In genomic region chr1:198741744-198742143, GRCh38 we compare ENCODE assay signal across 15 cellular contexts.
DNase-seq lines count a peak whose midpoint lies in the region; FAIRE-seq and TF ChIP-seq lines count a peak whose summit lies in the region.
"Had no signal": no experiment of that assay in that cellular context is flagged by ENCODE, and none has a peak within 500 bp of the region (broad histone marks: within the 10 kb centered on the region; RNA-seq: fewer than 3 reads in every experiment).

No MANE protein-coding gene starts in this region.

- H4K91ac ChIP-seq in H1 (replicated peaks; ENCODE audit: insufficient read length, low read length), result no peak overlapping the region

- H3K4me3 ChIP-seq in H1 (ENCODE audit: extremely low read depth in 1 of 4, insufficient read depth in 2 of 4, low read depth in 3 of 4, low read length in 4 of 4) (no peak overlapping the region; a peak in 1 of 8 replicates), small intestine (ENCODE audit: low read depth in 1 of 2, low read length in 2 of 2) (no peak overlapping the region)
- H3K4me3 ChIP-seq: BLaER1, transverse colon had no signal

- no peaks in the 10 kb centered on the region for H4K20me1 ChIP-seq in H1 (replicated peaks in 1 of 2; ENCODE audit: control insufficient read depth in 1 of 2, insufficient read depth in 2 of 2, low read length in 2 of 2)
- H4K20me1 ChIP-seq: BLaER1 had no signal

- no peaks in the 10 kb centered on the region for H3K36me3 ChIP-seq in H1 (ENCODE audit: control insufficient read depth in 2 of 4, insufficient read depth in 4 of 4, low read length in 3 of 4)
- H3K36me3 ChIP-seq in small intestine (ENCODE audit: control insufficient read depth in 2 of 2, insufficient read depth in 2 of 2, low read length in 2 of 2), result no peaks in the 10 kb centered on the region
- H3K36me3 ChIP-seq: BLaER1 had no signal

- H3K4ac ChIP-seq in H1 (replicated peaks; ENCODE audit: insufficient read length, low read depth, low read length), result no peak overlapping the region

- 46% methylated on average over 3 of the region's 3 CpGs; no CpG with 5 or more reads in 1 of the 2 experiments for WGBS in H1 (ENCODE audit: extremely low coverage in 1 of 2, insufficient coverage in 1 of 2, insufficient read length in 1 of 2, insufficient replicate concordance in 2 of 2, low coverage in 1 of 2, low lambda C conversion rate in 2 of 2, missing lambda C conversion rate in 1 of 2), 2 experiments
- 33 to 55% (median 44%) methylated on average over 3 of the region's 3 CpGs for WGBS in small intestine, 3 donors

- no peak for TF ChIP-seq CTCF in H1 (IDR thresholded peaks at IDR 0.05; ENCODE audit: control extremely low read depth in 1 of 3, insufficient read depth in 1 of 3, low read depth in 1 of 3, low read length in 3 of 3)
- no peak for TF ChIP-seq CTCF in CD14-positive monocyte (IDR thresholded peaks at IDR 0.05)

- H3K23ac ChIP-seq in H1 (ENCODE audit: insufficient read length), result no peak overlapping the region

- H3K56ac ChIP-seq in H1 (replicated peaks; ENCODE audit: insufficient read length, low read depth, low read length), result no peak overlapping the region

- H2BK120ac ChIP-seq in H1 (replicated peaks; ENCODE audit: low read depth, low read length), result no peak overlapping the region

- no peak overlapping the region for H4K8ac ChIP-seq in H1 (ENCODE audit: extremely low read depth, insufficient read depth, low read length)

- CTCF ChIA-PET in H1 (lab: Charles Lee; ENCODE audit: partially characterized antibody), result no interaction called here

- no peak overlapping the region for H2BK12ac ChIP-seq in H1 (ENCODE audit: low read depth, low read length)

- no peaks in the 10 kb centered on the region for H3K4me1 Mint-ChIP-seq in CD14-positive monocyte

- no peak overlapping the region for H3K4me2 ChIP-seq in H1 (ENCODE audit: insufficient read depth in 1 of 2, low read depth in 2 of 2, low read length in 2 of 2)
- H3K4me2 ChIP-seq: BLaER1 had no signal

- peak; percentile 84 for FAIRE-seq in H1 (lab: Jason Lieb, UNC)
- FAIRE-seq in small intestine (lab: Jason Lieb, UNC), result no peak

- H3K4me1 ChIP-seq in H1 (replicated peaks in 1 of 4; ENCODE audit: control insufficient read depth in 3 of 4, insufficient read depth in 4 of 4, low read length in 3 of 4) (peaks cover 0 to 5% (median 3%) of the 10 kb centered on the region in 4 experiments; a peak in 3 of 7 replicates), small intestine (ENCODE audit: control insufficient read depth in 2 of 2, insufficient read depth in 1 of 2, low read depth in 1 of 2, low read length in 1 of 2) (no peaks in the 10 kb centered on the region)
- H3K4me1 ChIP-seq: BLaER1, transverse colon had no signal

- no peaks in the 10 kb centered on the region for H3K23me2 ChIP-seq in H1 (ENCODE audit: low read depth, low read length)

- 0 out of 3 replicates have a peak, but pooled peaks of 1 of the 2 experiments have one; percentile 18 for TF ChIP-seq EP300 in H1 (IDR thresholded peaks at IDR 0.05; ENCODE audit: borderline replicate concordance in 1 of 2, low read depth in 2 of 2, low read length in 2 of 2)

- no peak overlapping the region for H3K27ac Mint-ChIP-seq in CD14-positive monocyte

- intact Hi-C loops in CD14-positive monocyte (cut with micrococcal nuclease), result no loop called here

- no peak overlapping the region for H2BK15ac ChIP-seq in H1 (ENCODE audit: low read length)

- no peak for TF ChIP-seq RAD21 in H1 (IDR thresholded peaks at IDR 0.05 in 1 of 2, conservative IDR thresholded peaks at IDR 0.05 in 1 of 2; ENCODE audit: low read depth in 2 of 2, low read length in 2 of 2)

- H3K27me3 Mint-ChIP-seq in CD14-positive monocyte (ENCODE audit: low read depth in 3 of 3), result no peaks in the 10 kb centered on the region
- H3K27me3 Mint-ChIP-seq: IgD-negative memory B cell had no signal

- DNase-seq in stimulated activated CD4-positive, alpha-beta T cell treated with anti-CD3 and anti-CD28 coated beads, Interleukin-4, amount 100 ng/mL, for 1 hour, result peak; percentile 3
- DNase-seq in stimulated activated CD4-positive, alpha-beta T cell treated with anti-CD3 and anti-CD28 coated beads, Interleukin-4, amount 100 ng/mL, for 24 hours, result no peak
- peak; percentile 56 for DNase-seq in NCI-H146 (lab: John Stamatoyannopoulos, UW)
- DNase-seq in H1 (ENCODE audit: low read depth in 1 of 2, low spot score in 2 of 2), result no peak
- DNase-seq in small intestine, result no peak
- DNase-seq in CD14-positive monocyte (ENCODE audit: low spot score), result no peak
- no peak for DNase-seq in GM19238 (ENCODE audit: insufficient read length, low spot score)
- no peak for DNase-seq in NCI-H446 (lab: John Stamatoyannopoulos, UW)
- DNase-seq: activated CD4-positive, alpha-beta T cell treated with anti-CD3 and anti-CD28 coated beads for 4 hours; central memory CD4-positive, alpha-beta T cell; NCI-H1105 treated with DMSO at 0.1 percent for 48 hours; NCI-H524; transverse colon had no signal

- H3K36me3 Mint-ChIP-seq in CD14-positive monocyte, result peaks cover 60 to 64% of the 10 kb centered on the region in 2 donors

- no peaks in the 10 kb centered on the region for H3K79me1 ChIP-seq in H1 (ENCODE audit: low read depth, low read length)

- no peak overlapping the region for H3K14ac ChIP-seq in H1 (ENCODE audit: insufficient read length)

- H2AFZ ChIP-seq in H1 (ENCODE audit: low read length), result no peak overlapping the region

- no peak overlapping the region for H3K18ac ChIP-seq in H1 (ENCODE audit: extremely low read depth, low read length)

- H4K5ac ChIP-seq in H1 (ENCODE audit: insufficient read length, low read depth, low read length), result no peak overlapping the region

- POLR2A ChIA-PET in H1 (lab: Charles Lee; ENCODE audit: partially characterized antibody), result no interaction called here

- H2BK20ac ChIP-seq in H1 (ENCODE audit: low read length), result no peak overlapping the region

- H3K79me2 ChIP-seq in H1 (ENCODE audit: control insufficient read depth in 1 of 2, insufficient read depth in 2 of 2, low read length in 2 of 2), result no peaks in the 10 kb centered on the region

- no peaks in the 10 kb centered on the region for H3K27me3 ChIP-seq in H1 (replicated peaks in 1 of 4; ENCODE audit: control insufficient read depth in 3 of 4, extremely low read depth in 1 of 4, insufficient read depth in 3 of 4, low read length in 3 of 4)
- H3K27me3 ChIP-seq in small intestine (ENCODE audit: control insufficient read depth in 2 of 2, insufficient read depth in 2 of 2, low read length in 2 of 2), result no peaks in the 10 kb centered on the region
- H3K27me3 ChIP-seq: BLaER1, transverse colon had no signal

- H3K9ac ChIP-seq in H1 (replicated peaks in 1 of 4; ENCODE audit: extremely low read depth in 1 of 4, low read depth in 3 of 4, low read length in 3 of 4), result no peak overlapping the region
- H3K9ac ChIP-seq: BLaER1 had no signal

- H3K27ac ChIP-seq in H1 (ENCODE audit: low read depth, low read length), result no peak overlapping the region
- no peak overlapping the region for H3K27ac ChIP-seq in small intestine (ENCODE audit: low read depth in 1 of 2, low read length in 1 of 2)
- H3K27ac ChIP-seq: BLaER1, transverse colon had no signal

- H3K9me3 ChIP-seq in H1 (ENCODE audit: insufficient read depth in 2 of 2, low read depth in 1 of 2, low read length in 1 of 2) (no peaks in the 10 kb centered on the region), small intestine (ENCODE audit: control insufficient read depth, low read depth) (no peaks in the 10 kb centered on the region)
- H3K9me3 ChIP-seq: BLaER1, transverse colon had no signal

- no peak for TF ChIP-seq POLR2A in H1 (IDR thresholded peaks at IDR 0.05; ENCODE audit: control extremely low read depth in 1 of 2, low read depth in 2 of 2, low read length in 2 of 2)

- no peaks in the 10 kb centered on the region for H3K9me3 Mint-ChIP-seq in CD14-positive monocyte

- no peak overlapping the region for H2AK5ac ChIP-seq in H1 (ENCODE audit: low read depth, low read length)

- no peak overlapping the region for H3K4me3 Mint-ChIP-seq in CD14-positive monocyte
- H3K4me3 Mint-ChIP-seq: IgD-negative memory B cell had no signal

- no peak overlapping the region for H2BK5ac ChIP-seq in H1 (ENCODE audit: low read depth, low read length)

TF ChIP-seq in H1, 55 proteins besides CTCF, POLR2A, EP300 and RAD21 (continues in another document):
- TF ChIP-seq TBP (IDR thresholded peaks at IDR 0.05; ENCODE audit: low read depth, low read length) (no peak), HDAC6 (IDR thresholded peaks at IDR 0.05; ENCODE audit: low read depth, low read length) (no peak), SIN3A (conservative IDR thresholded peaks at IDR 0.05 in 1 of 2, IDR thresholded peaks at IDR 0.05 in 1 of 2; ENCODE audit: low read depth in 1 of 2, low read length in 2 of 2) (no peak), GABPA (IDR thresholded peaks at IDR 0.05; ENCODE audit: borderline replicate concordance, insufficient read depth, low read length) (no peak), CBX8 (IDR thresholded peaks at IDR 0.05; ENCODE audit: borderline replicate concordance, low read depth, low read length) (no peak), POLR2AphosphoS5 (IDR thresholded peaks at IDR 0.05; ENCODE audit: low read depth, low read length) (no peak), SAP30 (IDR thresholded peaks at IDR 0.05; ENCODE audit: insufficient read depth, insufficient replicate concordance, low read length) (no peak), GTF2F1 (IDR thresholded peaks at IDR 0.05; ENCODE audit: borderline replicate concordance, low read depth, low read length) (no peak), JUND (IDR thresholded peaks at IDR 0.05; ENCODE audit: low read length) (peak; percentile 63), TEAD4 (IDR thresholded peaks at IDR 0.05; ENCODE audit: low read depth, low read length) (no peak), PHF8 (conservative IDR thresholded peaks at IDR 0.05; ENCODE audit: low read depth, low read length) (no peak), YY1 (IDR thresholded peaks at IDR 0.05; ENCODE audit: low read depth, low read length) (0 out of 2 replicates have a peak, but pooled peaks have one; percentile 27), CEBPB (IDR thresholded peaks at IDR 0.05; ENCODE audit: low read depth, low read length) (no peak), HDAC2 (IDR thresholded peaks at IDR 0.05; ENCODE audit: borderline replicate concordance in 1 of 2, low read depth in 2 of 2, low read length in 2 of 2) (peak in 1 of 2 experiments; percentile 61; a peak in 1 of 4 replicates), SIX5 (IDR thresholded peaks at IDR 0.05; ENCODE audit: low read depth, low read length) (no peak), SIRT6 (IDR thresholded peaks at IDR 0.05; ENCODE audit: low read length) (no peak)
- TF ChIP-seq, protein P1, sequence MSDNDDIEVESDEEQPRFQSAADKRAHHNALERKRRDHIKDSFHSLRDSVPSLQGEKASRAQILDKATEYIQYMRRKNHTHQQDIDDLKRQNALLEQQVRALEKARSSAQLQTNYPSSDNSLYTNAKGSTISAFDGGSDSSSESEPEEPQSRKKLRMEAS (IDR thresholded peaks at IDR 0.05), result no peak
- TF ChIP-seq, protein P2, sequence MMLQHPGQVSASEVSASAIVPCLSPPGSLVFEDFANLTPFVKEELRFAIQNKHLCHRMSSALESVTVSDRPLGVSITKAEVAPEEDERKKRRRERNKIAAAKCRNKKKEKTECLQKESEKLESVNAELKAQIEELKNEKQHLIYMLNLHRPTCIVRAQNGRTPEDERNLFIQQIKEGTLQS (IDR thresholded peaks at IDR 0.05; ENCODE audit: insufficient read depth, low read depth, low read length), result no peak

Comparison
In these comparisons a context has a peak if more than half of its experiments do, and no peak if none do; other contexts are left out.
1. DNase-seq: peak in stimulated activated CD4-positive, alpha-beta T cell treated with anti-CD3 and anti-CD28 coated beads, Interleukin-4, amount 100 ng/mL, for 1 hour (single experiment) and NCI-H146 (single experiment); none in stimulated activated CD4-positive, alpha-beta T cell treated with anti-CD3 and anti-CD28 coated beads, Interleukin-4, amount 100 ng/mL, for 24 hours (single experiment), H1 (0 of 2), small intestine (single experiment), CD14-positive monocyte (single experiment), GM19238 (single experiment) and NCI-H446 (0 of 2).